Comparison of ENCODE assay signal across 1 cellular context in genomic region chr22:46589141-46589748, GRCh38.
TF ChIP-seq lines count a peak whose summit lies in the region.

No MANE protein-coding gene starts in this region.

TF ChIP-seq in GM23338, 12 proteins besides CTCF, POLR2A, EP300 and RAD21 (continued from another document):
- no peak for TF ChIP-seq ZNF462 (CRISPR knock-in tag; IDR thresholded peaks at IDR 0.05)
- no peak for TF ChIP-seq CREB1 (CRISPR knock-in tag; IDR thresholded peaks at IDR 0.05; ENCODE audit: low read depth)
- TF ChIP-seq REST (IDR thresholded peaks at IDR 0.05; ENCODE audit: unreplicated experiment) = no peak
- TF ChIP-seq STAT1 (IDR thresholded peaks at IDR 0.05; ENCODE audit: unreplicated experiment) = no peak
- no peak for TF ChIP-seq EZH2 (IDR thresholded peaks at IDR 0.05; ENCODE audit: low read depth, unreplicated experiment)
- TF ChIP-seq EZH2phosphoT487 (IDR thresholded peaks at IDR 0.05; ENCODE audit: unreplicated experiment) = no peak
- no peak for TF ChIP-seq JUNB (IDR thresholded peaks at IDR 0.05; ENCODE audit: unreplicated experiment)
TF ChIP-seq in GM23338: peak in this region for 0.
